Comparison of ENCODE assay signal across 9 cellular contexts in genomic region chr10:52314007-52314821, GRCh38. TPM values are rescaled to one million over a fixed set of nuclear protein-coding genes. Genes with fewer than 3 reads are reported as not detected.
DNase-seq lines count a peak whose midpoint lies in the region; ATAC-seq and TF ChIP-seq lines count a peak whose summit lies in the region.
"Had no signal": no experiment of that assay in that cellular context is flagged by ENCODE, and none has a peak within 500 bp of the region (broad histone marks: within the 10 kb centered on the region; RNA-seq: fewer than 3 reads in every experiment).

Gene DKK1, plus strand, starts transcription at chr10:52314281. Its CDS starts 154 bp downstream, at chr10:52314435.

- no peak within 1 kb of the TSS for H2BK12ac ChIP-seq in trophoblast cell (ENCODE audit: low read length)

- H3K27me3 ChIP-seq in right atrium auricular region (no peaks in the 10 kb centered on the region), trophoblast cell (ENCODE audit: insufficient read depth, low read length) (peaks cover 26% of the 10 kb centered on the region)

- H3K23ac ChIP-seq in trophoblast cell (ENCODE audit: low read length): no peak within 1 kb of the TSS

- peak; percentile 86 for TF ChIP-seq CTCF in AG09309 (IDR thresholded peaks at IDR 0.05; ENCODE audit: control insufficient read depth, insufficient read depth, low read depth, low read length, missing control alignments)
- peak; percentile 61 to 71 for TF ChIP-seq CTCF in right atrium auricular region (IDR thresholded peaks at IDR 0.05)

- H3K14ac ChIP-seq in trophoblast cell (ENCODE audit: low read length): no peak within 1 kb of the TSS

- no peak within 1 kb of the TSS for H2BK5ac ChIP-seq in trophoblast cell (ENCODE audit: low read depth, low read length, poor library complexity)

- no peak within 1 kb of the TSS for H4K12ac ChIP-seq in trophoblast cell (ENCODE audit: low read depth, low read length)

- H3K4me3 ChIP-seq in AG09309 (ENCODE audit: control insufficient read depth, low read depth, low read length): peak within 1 kb of the TSS; percentile 61
- peak within 1 kb of the TSS; percentile 20 to 46 for H3K4me3 ChIP-seq in right atrium auricular region
- H3K4me3 ChIP-seq in trophoblast cell (ENCODE audit: low read depth, low read length): peak within 1 kb of the TSS; percentile 72

- H3K79me2 ChIP-seq in trophoblast cell (ENCODE audit: control insufficient read depth, insufficient read depth, low read length, poor library complexity): peaks cover 2% of the 10 kb centered on the region

- ATAC-seq in GM18907 (IDR thresholded peaks at IDR 0.05; ENCODE audit: unreplicated experiment): peak; percentile 56

- peak within 1 kb of the TSS; percentile 71 for H4K8ac ChIP-seq in trophoblast cell (ENCODE audit: low read depth, low read length)

- H3K9ac ChIP-seq in trophoblast cell (ENCODE audit: low read length): peak within 1 kb of the TSS; percentile 48

- peak within 1 kb of the TSS; percentile 58 for H4K91ac ChIP-seq in trophoblast cell (ENCODE audit: low read depth, low read length)

- H3K4me2 ChIP-seq in trophoblast cell (ENCODE audit: low read length): peak within 1 kb of the TSS; percentile 92

- peaks cover 0 to 21% of the 10 kb centered on the region in 2 donors for H3K4me1 ChIP-seq in right atrium auricular region
- peaks cover 3 to 8% of the 10 kb centered on the region in 2 experiments for H3K4me1 ChIP-seq in trophoblast cell (ENCODE audit: control insufficient read depth in 1 of 2, insufficient read depth in 2 of 2, low read length in 2 of 2)

- no peak within 1 kb of the TSS for H3K27ac ChIP-seq in right atrium auricular region
- no peak within 1 kb of the TSS for H3K27ac ChIP-seq in trophoblast cell (ENCODE audit: low read depth, low read length)

- peak within 1 kb of the TSS; percentile 40 for H3K18ac ChIP-seq in trophoblast cell (ENCODE audit: low read length)

- H3K4ac ChIP-seq in trophoblast cell (ENCODE audit: low read depth, low read length): no peak within 1 kb of the TSS

- WGBS in trophoblast cell (ENCODE audit: extremely low coverage, insufficient coverage, insufficient read length): no CpG with 5 or more reads among the region's 53 CpGs

- H2AK5ac ChIP-seq in trophoblast cell (ENCODE audit: low read length): no peak within 1 kb of the TSS

- no peaks in the 10 kb centered on the region for H3K36me3 ChIP-seq in right atrium auricular region
- no peaks in the 10 kb centered on the region for H3K36me3 ChIP-seq in trophoblast cell (ENCODE audit: control insufficient read depth in 1 of 2, insufficient read depth in 2 of 2, low read length in 2 of 2)

- no peaks in the 10 kb centered on the region for H3K9me3 ChIP-seq in right atrium auricular region
- H3K9me3 ChIP-seq in trophoblast cell (ENCODE audit: insufficient read depth, low read depth, low read length): peaks cover 2% of the 10 kb centered on the region

- peak within 1 kb of the TSS; percentile 20 for H2BK120ac ChIP-seq in trophoblast cell (ENCODE audit: insufficient read depth, low read length, poor library complexity)

- DNase-seq in AG09309 (ENCODE audit: low read depth): peak; percentile 73
- peak; percentile 25 for DNase-seq in NCI-H1048 (lab: John Stamatoyannopoulos, UW)
- DNase-seq in amygdala (lab: John Stamatoyannopoulos, UW): peak in 40 of 56 donors; percentile 7 to 75 (median 40)
- DNase-seq in right atrium auricular region (ENCODE audit: low spot score): peak; percentile 62
- DNase-seq in trophoblast cell: peak; percentile 56 to 76
- DNase-seq in effector CD4-positive, alpha-beta T cell: no peak
- no peak for DNase-seq in NCI-H446 (lab: John Stamatoyannopoulos, UW)

- H2AFZ ChIP-seq in trophoblast cell (ENCODE audit: insufficient read depth, low read length, poor library complexity): peak within 1 kb of the TSS; percentile 91

- no peaks in the 10 kb centered on the region for H3K79me1 ChIP-seq in trophoblast cell (ENCODE audit: low read length)

RNA-seq across cellular contexts. Expression of gene DKK1, which starts in this region (rescaled TPM):
- 1 to 10 TPM in 1 of 2 donors, not detected in 1; 3.7 TPM for total RNA-seq in right atrium auricular region
- polyA plus RNA-seq in trophoblast cell (2013): 14.5 and 14.6 TPM in 2 replicates
- total RNA-seq: HT1080 had no signal

Comparison
In these comparisons a context has a peak if more than half of its experiments do, and no peak if none do; other contexts are left out.
1. DNase-seq: peak in AG09309 (single experiment), NCI-H1048 (single experiment), amygdala (40 of 56), right atrium auricular region (single experiment) and trophoblast cell (2 of 2); none in effector CD4-positive, alpha-beta T cell (single experiment) and NCI-H446 (0 of 2).
2. Peak in every context shown above with its lines, with median percentiles within 50 percentile points of each other: H3K4me3 ChIP-seq.